Comparison of ENCODE assay signal across 38 cellular contexts in the genomic region with DNA sequence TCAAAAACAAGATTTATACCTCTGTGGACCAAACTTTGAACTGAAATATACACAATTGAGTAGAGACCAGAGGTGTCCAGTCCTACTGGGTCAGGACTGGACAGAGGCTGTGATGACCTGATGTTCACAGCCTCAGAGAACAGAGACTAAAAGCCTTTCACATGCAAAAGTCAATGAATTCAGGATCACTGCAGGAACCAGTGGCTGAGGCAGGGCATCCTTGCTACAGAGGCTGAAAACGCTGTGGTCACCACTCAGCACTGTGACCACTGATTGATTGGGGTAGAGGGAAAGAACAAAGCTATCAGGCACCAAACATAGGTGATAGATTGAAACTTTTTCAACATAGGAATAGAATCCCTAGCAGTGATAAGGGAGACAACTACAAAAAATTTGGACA. TPM values are rescaled to one million over a fixed set of nuclear protein-coding genes. Genes with fewer than 3 reads are reported as not detected.
"Had no signal": no experiment of that assay in that cellular context is flagged by ENCODE, and none has a peak within 500 bp of the region (broad histone marks: within the 10 kb centered on the region; RNA-seq: fewer than 3 reads in every experiment).

No MANE protein-coding gene starts in this region.

- H3K4me2 ChIP-seq: smooth muscle cell had no signal

- H3K27ac ChIP-seq: ascending aorta, cardiac muscle cell, colonic mucosa, dorsolateral prefrontal cortex, gastroesophageal sphincter, parathyroid adenoma, psoas muscle, sigmoid colon, thyroid gland, upper lobe of left lung, vagina had no signal

- H3K4me1 ChIP-seq: ascending aorta, colonic mucosa, parathyroid adenoma, psoas muscle, thyroid gland, vagina had no signal

- ATAC-seq: activated CD8-positive, alpha-beta T cell treated with anti-CD3 and anti-CD28 coated beads for 36 hours; activated T-cell treated with anti-CD3 and anti-CD28 coated beads, Interleukin-2, amount 50 U/mL, for 72 hours; gastroesophageal sphincter; psoas muscle; stimulated activated memory B cell treated with anti-CD40 and anti-IgM and Interleukin-4, amounts not matched to agents 10 μg/mL and 1 μg/mL and 100 μg/mL, for 72 hours; stimulated activated naive CD8-positive, alpha-beta T cell treated with anti-CD3 and anti-CD28 coated beads, Interleukin-15, amount 100 ng/mL, for 72 hours; T-helper 17 cell had no signal

- H3K9ac ChIP-seq: parathyroid adenoma had no signal

- H3K27ac Mint-ChIP-seq: activated CD8-positive, alpha-beta T cell treated with anti-CD3 and anti-CD28 coated beads for 36 hours; activated naive CD4-positive, alpha-beta T cell treated with anti-CD3 and anti-CD28 coated beads for 36 hours; activated naive CD8-positive, alpha-beta T cell treated with anti-CD3 and anti-CD28 coated beads for 36 hours; activated T-cell treated with anti-CD3 and anti-CD28 coated beads, Interleukin-2, amount 50 U/mL, for 72 hours; brain; mesothelial cell of epicardium; naive B cell; nephron progenitor cell; stimulated activated memory B cell treated with anti-CD40 and anti-IgM and Interleukin-4, amounts not matched to agents 10 μg/mL and 1 μg/mL and 100 μg/mL, for 72 hours; stimulated activated naive CD8-positive, alpha-beta T cell treated with anti-CD3 and anti-CD28 coated beads, Interleukin-15, amount 100 ng/mL, for 72 hours; T-helper 17 cell had no signal

- H3K27me3 ChIP-seq: ascending aorta, cardiac muscle cell, colonic mucosa, gastroesophageal sphincter, sigmoid colon, thyroid gland, upper lobe of left lung, vagina had no signal

- H3K4me1 Mint-ChIP-seq: activated naive CD8-positive, alpha-beta T cell treated with anti-CD3 and anti-CD28 coated beads for 36 hours; nephron progenitor cell; stimulated activated memory B cell treated with anti-CD40 and anti-IgM and Interleukin-4, amounts not matched to agents 10 μg/mL and 1 μg/mL and 100 μg/mL, for 72 hours; stimulated activated naive CD8-positive, alpha-beta T cell treated with anti-CD3 and anti-CD28 coated beads, Interleukin-15, amount 100 ng/mL, for 72 hours; T-helper 17 cell had no signal

- H3K4me3 Mint-ChIP-seq: activated CD8-positive, alpha-beta T cell treated with anti-CD3 and anti-CD28 coated beads for 36 hours; activated naive CD4-positive, alpha-beta T cell treated with anti-CD3 and anti-CD28 coated beads for 36 hours; activated naive CD8-positive, alpha-beta T cell treated with anti-CD3 and anti-CD28 coated beads for 36 hours; activated T-cell treated with anti-CD3 and anti-CD28 coated beads, Interleukin-2, amount 50 U/mL, for 72 hours; brain; mesothelial cell of epicardium; naive B cell; nephron progenitor cell; stimulated activated memory B cell treated with anti-CD40 and anti-IgM and Interleukin-4, amounts not matched to agents 10 μg/mL and 1 μg/mL and 100 μg/mL, for 72 hours; stimulated activated naive CD8-positive, alpha-beta T cell treated with anti-CD3 and anti-CD28 coated beads, Interleukin-15, amount 100 ng/mL, for 72 hours; T-helper 17 cell had no signal

- H3K36me3 ChIP-seq: ascending aorta, cardiac muscle cell, colonic mucosa, gastroesophageal sphincter, sigmoid colon, thyroid gland, upper lobe of left lung, vagina had no signal

- H3K9me3 ChIP-seq: ascending aorta, colonic mucosa, gastroesophageal sphincter, psoas muscle, sigmoid colon, thyroid gland, upper lobe of left lung, vagina had no signal

- H3K36me3 Mint-ChIP-seq: activated naive CD8-positive, alpha-beta T cell treated with anti-CD3 and anti-CD28 coated beads for 36 hours; mesothelial cell of epicardium; naive B cell; stimulated activated memory B cell treated with anti-CD40 and anti-IgM and Interleukin-4, amounts not matched to agents 10 μg/mL and 1 μg/mL and 100 μg/mL, for 72 hours had no signal

- H3K9me3 Mint-ChIP-seq: activated CD8-positive, alpha-beta T cell treated with anti-CD3 and anti-CD28 coated beads for 36 hours; activated naive CD4-positive, alpha-beta T cell treated with anti-CD3 and anti-CD28 coated beads for 36 hours; activated naive CD8-positive, alpha-beta T cell treated with anti-CD3 and anti-CD28 coated beads for 36 hours; activated T-cell treated with anti-CD3 and anti-CD28 coated beads, Interleukin-2, amount 50 U/mL, for 72 hours; brain; mesothelial cell of epicardium; nephron progenitor cell; stimulated activated naive CD8-positive, alpha-beta T cell treated with anti-CD3 and anti-CD28 coated beads, Interleukin-15, amount 100 ng/mL, for 72 hours had no signal

- H3K4me3 ChIP-seq: ascending aorta, cardiac muscle cell, colonic mucosa, dorsolateral prefrontal cortex, gastroesophageal sphincter, psoas muscle, sigmoid colon, smooth muscle cell, thyroid gland, upper lobe of left lung, vagina had no signal

- DNase-seq: activated CD4-positive, alpha-beta T cell treated with anti-CD3 and anti-CD28 coated beads for 1 hour; activated CD4-positive, alpha-beta T cell treated with anti-CD3 and anti-CD28 coated beads, Interleukin-2, amount 50 U/mL, for 1 hour; activated CD8-positive, alpha-beta T cell treated with anti-CD3 and anti-CD28 coated beads for 36 hours; activated effector memory CD4-positive, alpha-beta T cell treated with anti-CD3 and anti-CD28 coated beads, Interleukin-2, amount 50 U/mL, for 16 hours; activated naive CD4-positive, alpha-beta T cell treated with anti-CD3 and anti-CD28 coated beads for 36 hours; activated naive CD8-positive, alpha-beta T cell treated with anti-CD3 and anti-CD28 coated beads for 36 hours; activated T-cell treated with anti-CD3 and anti-CD28 coated beads, Interleukin-2, amount 50 U/mL, for 72 hours; cerebellar nuclear complex; colonic mucosa; dorsolateral prefrontal cortex; effector memory CD4-positive, alpha-beta T cell; erythroblast; hippocampal formation; left cardiac atrium; mammary epithelial cell; naive B cell; nephron progenitor cell; nucleus accumbens; psoas muscle; sigmoid colon; stimulated activated CD4-positive, alpha-beta T cell treated with anti-CD3 and anti-CD28 coated beads, Interleukin-1b, Interleukin-23, amount 100 ng/mL, for 48 hours; stimulated activated CD4-positive, alpha-beta T cell treated with anti-CD3 and anti-CD28 coated beads, Interleukin-4, amount 100 ng/mL, for 4 hours; stimulated activated CD8-positive, alpha-beta memory T cell treated with anti-CD3 and anti-CD28 coated beads, Interleukin-4, amount 100 ng/mL, for 48 hours; stimulated activated naive CD8-positive, alpha-beta T cell treated with anti-CD3 and anti-CD28 coated beads, Interleukin-15, amount 100 ng/mL, for 72 hours; substantia nigra; T-helper 17 cell; T1000; thyroid gland; upper lobe of left lung had no signal

- H3K27me3 Mint-ChIP-seq: activated naive CD8-positive, alpha-beta T cell treated with anti-CD3 and anti-CD28 coated beads for 36 hours; brain; naive B cell; stimulated activated memory B cell treated with anti-CD40 and anti-IgM and Interleukin-4, amounts not matched to agents 10 μg/mL and 1 μg/mL and 100 μg/mL, for 72 hours had no signal

- H2AFZ ChIP-seq: parathyroid adenoma had no signal

RNA-seq across cellular contexts. Expression of gene GRIP1, which starts 25.1 kb away (rescaled TPM):
- total RNA-seq: ascending aorta had no signal
